Comparison of ENCODE assay signal across 25 cellular contexts in genomic region chr12:59904874-59905521, GRCh38.
A peak's percentile ranks its signal among the peaks of the same experiment; 100 is the strongest.
DNase-seq lines count a peak whose midpoint lies in the region; TF ChIP-seq lines count a peak whose summit lies in the region.
"Had no signal": no experiment of that assay in that cellular context is flagged by ENCODE, and none has a peak within 500 bp of the region (broad histone marks: within the 10 kb centered on the region; RNA-seq: fewer than 3 reads in every experiment).

No MANE protein-coding gene starts in this region.

- peaks cover 45% of the 10 kb centered on the region for H3K4me1 Mint-ChIP-seq in HFFc6 (ENCODE audit: low read depth)
- H3K4me1 Mint-ChIP-seq in immature natural killer cell: no peaks in the 10 kb centered on the region
- H3K4me1 Mint-ChIP-seq: activated CD4-positive, alpha-beta T cell treated with anti-CD3 and anti-CD28 coated beads, Interleukin-2, amount 10 ng/mL, durations not matched to agents 7 days and 5 days; activated CD8-positive, alpha-beta memory T cell treated with anti-CD3 and anti-CD28 coated beads, Interleukin-2, amount 10 ng/mL, durations not matched to agents 7 days and 5 days; brain; stimulated activated memory B cell treated with anti-CD40 and anti-IgM and Interleukin-4, amounts not matched to agents 10 μg/mL and 1 μg/mL and 100 μg/mL, for 72 hours had no signal

- H3K9me3 Mint-ChIP-seq in HFFc6 (no peaks in the 10 kb centered on the region), immature natural killer cell (peaks cover 3 to 30% (median 8%) of the 10 kb centered on the region in 6 donors)
- H3K9me3 Mint-ChIP-seq: activated CD4-positive, alpha-beta T cell treated with anti-CD3 and anti-CD28 coated beads, Interleukin-2, amount 10 ng/mL, durations not matched to agents 7 days and 5 days; activated naive CD4-positive, alpha-beta T cell treated with anti-CD3 and anti-CD28 coated beads, Interleukin-2, amount 50 U/mL, for 72 hours; activated T-helper 1 cell treated with anti-CD3 and anti-CD28 coated beads, Interleukin-12 subunit alpha, Interleukin-12 subunit beta, Interleukin-2, Interleukin-4 antibody, amounts not matched to agents 30 ng/mL and 10 ng/mL and 1 ng/mL, durations not matched to agents 14 hours and 24 hours and 36 hours; brain had no signal

- H3K4me3 ChIP-seq in retinal pigment epithelial cell (ENCODE audit: low read length): no peak overlapping the region
- H3K4me3 ChIP-seq: BLaER1, mucosa of descending colon, skin epidermis, uterus had no signal

- TF ChIP-seq CTCF in HFFc6 (IDR thresholded peaks at IDR 0.05) (no peak), retinal pigment epithelial cell (conservative IDR thresholded peaks at IDR 0.05; ENCODE audit: low read depth, low read length) (no peak)

- no peaks in the 10 kb centered on the region; the same call in 1 of the 2 replicates for H3K27me3 Mint-ChIP-seq in HFFc6 (ENCODE audit: insufficient read depth)
- peaks cover 0 to 2% (median 0%) of the 10 kb centered on the region in 3 donors for H3K27me3 Mint-ChIP-seq in immature natural killer cell (ENCODE audit: low read depth in 3 of 3)
- H3K27me3 Mint-ChIP-seq: activated CD4-positive, alpha-beta T cell treated with anti-CD3 and anti-CD28 coated beads, Interleukin-2, amount 10 ng/mL, durations not matched to agents 7 days and 5 days; activated CD8-positive, alpha-beta memory T cell treated with anti-CD3 and anti-CD28 coated beads, Interleukin-2, amount 10 ng/mL, durations not matched to agents 7 days and 5 days; brain; stimulated activated memory B cell treated with anti-CD40 and anti-IgM and Interleukin-4, amounts not matched to agents 10 μg/mL and 1 μg/mL and 100 μg/mL, for 72 hours had no signal

- peak overlapping the region; percentile 88 for H3K27ac Mint-ChIP-seq in HFFc6
- no peak overlapping the region for H3K27ac Mint-ChIP-seq in immature natural killer cell
- H3K27ac Mint-ChIP-seq: activated CD4-positive, alpha-beta T cell treated with anti-CD3 and anti-CD28 coated beads, Interleukin-2, amount 10 ng/mL, durations not matched to agents 7 days and 5 days; activated CD8-positive, alpha-beta memory T cell treated with anti-CD3 and anti-CD28 coated beads, Interleukin-2, amount 10 ng/mL, durations not matched to agents 7 days and 5 days; activated naive CD4-positive, alpha-beta T cell treated with anti-CD3 and anti-CD28 coated beads, Interleukin-2, amount 50 U/mL, for 72 hours; activated T-helper 1 cell treated with anti-CD3 and anti-CD28 coated beads, Interleukin-12 subunit alpha, Interleukin-12 subunit beta, Interleukin-2, Interleukin-4 antibody, amounts not matched to agents 30 ng/mL and 10 ng/mL and 1 ng/mL, durations not matched to agents 14 hours and 24 hours and 36 hours; brain; stimulated activated memory B cell treated with anti-CD40 and anti-IgM and Interleukin-4, amounts not matched to agents 10 μg/mL and 1 μg/mL and 100 μg/mL, for 72 hours had no signal

- peak; percentile 61 for DNase-seq in AG20443 (ENCODE audit: low spot score)
- peak; percentile 78 for DNase-seq in HFFc6
- DNase-seq in dedifferentiated amniotic fluid mesenchymal stem cell (ENCODE audit: extremely low spot score): peak; percentile 84
- DNase-seq in retinal pigment epithelial cell (ENCODE audit: low read depth): peak; percentile 77
- no peak for DNase-seq in ecto neural progenitor cell (ENCODE audit: low spot score)
- DNase-seq in immature natural killer cell: no peak
- DNase-seq in NCI-H510A (lab: John Stamatoyannopoulos, UW): no peak
- DNase-seq: activated CD4-positive, alpha-beta T cell treated with anti-CD3 and anti-CD28 coated beads, Interleukin-2, amount 10 ng/mL, durations not matched to agents 7 days and 5 days; activated CD8-positive, alpha-beta memory T cell treated with anti-CD3 and anti-CD28 coated beads, Interleukin-2, amount 10 ng/mL, durations not matched to agents 7 days and 5 days; Caco-2; H7; MM.1S; mucosa of descending colon; NCI-H2171; NCI-H526; posterior cingulate gyrus; T-helper 2 cell; uterus; WERI-Rb-1 had no signal

- H3K36me3 Mint-ChIP-seq in HFFc6 (ENCODE audit: low read depth): peaks cover 9% of the 10 kb centered on the region
- H3K36me3 Mint-ChIP-seq in immature natural killer cell: no peaks in the 10 kb centered on the region
- H3K36me3 Mint-ChIP-seq: activated CD8-positive, alpha-beta memory T cell treated with anti-CD3 and anti-CD28 coated beads, Interleukin-2, amount 10 ng/mL, durations not matched to agents 7 days and 5 days; activated naive CD4-positive, alpha-beta T cell treated with anti-CD3 and anti-CD28 coated beads, Interleukin-2, amount 50 U/mL, for 72 hours; brain; stimulated activated memory B cell treated with anti-CD40 and anti-IgM and Interleukin-4, amounts not matched to agents 10 μg/mL and 1 μg/mL and 100 μg/mL, for 72 hours had no signal

- peak overlapping the region; percentile 71 for H3K4me3 Mint-ChIP-seq in HFFc6
- H3K4me3 Mint-ChIP-seq in immature natural killer cell: no peak overlapping the region
- H3K4me3 Mint-ChIP-seq: activated CD4-positive, alpha-beta T cell treated with anti-CD3 and anti-CD28 coated beads, Interleukin-2, amount 10 ng/mL, durations not matched to agents 7 days and 5 days; activated CD8-positive, alpha-beta memory T cell treated with anti-CD3 and anti-CD28 coated beads, Interleukin-2, amount 10 ng/mL, durations not matched to agents 7 days and 5 days; activated T-helper 1 cell treated with anti-CD3 and anti-CD28 coated beads, Interleukin-12 subunit alpha, Interleukin-12 subunit beta, Interleukin-2, Interleukin-4 antibody, amounts not matched to agents 30 ng/mL and 10 ng/mL and 1 ng/mL, durations not matched to agents 14 hours and 24 hours and 36 hours; brain; stimulated activated memory B cell treated with anti-CD40 and anti-IgM and Interleukin-4, amounts not matched to agents 10 μg/mL and 1 μg/mL and 100 μg/mL, for 72 hours had no signal

Comparison
In these comparisons a context has a peak if more than half of its experiments do, and no peak if none do; other contexts are left out.
1. DNase-seq: peak in AG20443 (single experiment), HFFc6 (single experiment), dedifferentiated amniotic fluid mesenchymal stem cell (single experiment) and retinal pigment epithelial cell (single experiment); none in ecto neural progenitor cell (single experiment), immature natural killer cell (0 of 3) and NCI-H510A (single experiment).